In the genomic region with DNA sequence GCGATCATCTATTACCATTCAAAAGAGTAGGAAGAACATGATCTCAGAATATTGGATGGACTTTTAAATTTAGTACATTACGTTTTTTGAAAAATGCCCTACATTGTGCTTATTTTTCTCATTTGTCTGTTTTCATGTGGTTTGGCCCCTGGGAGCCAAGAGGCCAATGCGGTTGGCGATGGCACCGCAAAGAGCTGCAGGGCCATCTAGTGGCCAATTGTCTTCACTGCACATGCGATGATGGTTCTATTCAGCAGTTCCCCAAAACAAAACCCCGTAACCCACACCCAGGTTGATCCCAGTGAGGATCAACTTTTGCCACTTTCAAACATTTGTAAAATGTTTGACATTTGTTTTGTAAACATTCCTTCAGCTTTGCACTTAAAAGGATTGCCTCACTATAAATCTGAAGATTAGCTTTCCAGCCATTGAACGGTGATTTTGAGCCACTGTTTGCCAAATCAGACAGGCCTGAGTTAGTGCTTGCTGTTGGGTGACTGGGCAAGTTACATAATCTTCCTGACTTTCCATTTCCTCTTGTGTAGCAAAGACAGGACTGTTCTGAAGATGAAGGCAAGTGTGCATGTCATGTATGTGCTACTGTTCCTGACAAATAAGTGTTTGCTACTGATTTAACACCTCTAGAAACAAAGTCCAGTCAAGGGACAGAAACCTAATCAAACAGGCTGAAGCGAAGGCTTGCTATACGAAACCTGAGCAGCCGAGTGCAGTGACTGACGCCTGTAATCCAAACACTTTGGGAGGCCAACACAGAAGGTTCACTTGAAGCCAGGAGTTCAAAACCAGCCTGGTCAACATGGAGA, we compare ENCODE assay signal across 8 cellular contexts. TPM values are rescaled to one million over a fixed set of nuclear protein-coding genes. Genes with fewer than 3 reads are reported as not detected.
DNase-seq lines count a peak whose midpoint lies in the region; ATAC-seq and TF ChIP-seq lines count a peak whose summit lies in the region.

No MANE protein-coding gene starts in this region.

- peaks cover 7% of the 10 kb centered on the region for H3K4me1 Mint-ChIP-seq in activated naive CD8-positive, alpha-beta T cell treated with anti-CD3 and anti-CD28 coated beads for 36 hours

- no peak overlapping the region for H2AFZ ChIP-seq in SK-N-SH (ENCODE audit: low read depth)

- H3K36me3 Mint-ChIP-seq in activated naive CD8-positive, alpha-beta T cell treated with anti-CD3 and anti-CD28 coated beads for 36 hours: peaks cover 4% of the 10 kb centered on the region

- peak; percentile 87 for ATAC-seq in Right ventricle myocardium inferior
- no peak for ATAC-seq in HG03045 (IDR thresholded peaks at IDR 0.05; ENCODE audit: unreplicated experiment)

- no peaks in the 10 kb centered on the region for H3K27me3 Mint-ChIP-seq in activated naive CD8-positive, alpha-beta T cell treated with anti-CD3 and anti-CD28 coated beads for 36 hours

- H3K4me3 Mint-ChIP-seq in activated naive CD8-positive, alpha-beta T cell treated with anti-CD3 and anti-CD28 coated beads for 36 hours: no peak overlapping the region

- H3K4me2 ChIP-seq in SK-N-SH: no peak overlapping the region

- no peaks in the 10 kb centered on the region for H3K9me3 Mint-ChIP-seq in activated naive CD8-positive, alpha-beta T cell treated with anti-CD3 and anti-CD28 coated beads for 36 hours

- H3K9me2 ChIP-seq in SK-N-SH: no peaks in the 10 kb centered on the region

- no peaks in the 10 kb centered on the region for H3K4me1 ChIP-seq in SK-N-SH (ENCODE audit: control insufficient read depth in 1 of 2, insufficient read depth in 2 of 2, low read depth in 1 of 2, low read length in 1 of 2)
- peaks cover 0 to 18% (median 4%) of the 10 kb centered on the region in 4 donors for H3K4me1 ChIP-seq in tibial nerve

- no peaks in the 10 kb centered on the region for H3F3A ChIP-seq in SK-N-SH (replicated peaks; ENCODE audit: insufficient read depth)

- no peaks in the 10 kb centered on the region for H4K20me1 ChIP-seq in SK-N-SH (ENCODE audit: insufficient read depth)

- peak; percentile 98 for TF ChIP-seq RAD21 in SK-N-SH (IDR thresholded peaks at IDR 0.05; ENCODE audit: low read length)

- POLR2A ChIA-PET in SK-N-SH (lab: Yijun Ruan, JAX): interaction anchor here (1.0 kb wide), 1 partner anchor 29 kb away, joined by 5 read pairs; a partner anchor contains a TSS

- no peak overlapping the region for H3K27ac Mint-ChIP-seq in activated naive CD8-positive, alpha-beta T cell treated with anti-CD3 and anti-CD28 coated beads for 36 hours

- TF ChIP-seq EP300 in SK-N-SH (IDR thresholded peaks at IDR 0.05; ENCODE audit: borderline replicate concordance in 1 of 2, low read depth in 1 of 2, low read length in 1 of 2): no peak
- TF ChIP-seq EP300 in tibial nerve (IDR thresholded peaks at IDR 0.05): peak in 1 of 2 donors; percentile 57

- H3K9me3 ChIP-seq in SK-N-SH (no peaks in the 10 kb centered on the region), tibial nerve (no peaks in the 10 kb centered on the region)

- CTCF ChIA-PET in SK-N-SH (lab: Yijun Ruan, JAX): interaction anchor here (0.6 to 4.5 kb wide), 64 partner anchors 10 to 1107 kb away, joined by 3 to 97 read pairs (median 4); a partner anchor contains a TSS

- H3K27me3 ChIP-seq in SK-N-SH (ENCODE audit: insufficient read depth) (no peaks in the 10 kb centered on the region), tibial nerve (no peaks in the 10 kb centered on the region)

- H3K4me3 ChIP-seq in Jurkat, Clone E6-1 (ENCODE audit: low read length): no peak overlapping the region
- H3K4me3 ChIP-seq in SK-N-SH (ENCODE audit: low read depth in 2 of 2, low read length in 1 of 2) (peak overlapping the region in 1 of 2 experiments; percentile 31; a peak in 1 of 4 replicates), tibial nerve (no peak overlapping the region)

- no peaks in the 10 kb centered on the region for H3K79me2 ChIP-seq in SK-N-SH (ENCODE audit: insufficient read depth)

- TF ChIP-seq CTCF in SK-N-SH (IDR thresholded peaks at IDR 0.05) (peak; percentile 98), tibial nerve (IDR thresholded peaks at IDR 0.05) (peak; percentile 93 to 96 (median 96))

- H3K27ac ChIP-seq in SK-N-SH (ENCODE audit: low read depth in 2 of 2, low read length in 1 of 2) (no peak overlapping the region), tibial nerve (peak overlapping the region in 1 of 4 donors; percentile 44)

- no peaks in the 10 kb centered on the region for H3K36me3 ChIP-seq in SK-N-SH (replicated peaks in 1 of 2; ENCODE audit: control insufficient read depth in 1 of 2, insufficient read depth in 2 of 2, low read length in 1 of 2)
- H3K36me3 ChIP-seq in tibial nerve: peaks cover 0 to 5% (median 0%) of the 10 kb centered on the region in 3 donors

- intact Hi-C loops in Right ventricle myocardium inferior (cut with DNase I): loop anchor here (1.0 to 10.0 kb wide), 3 partner anchors 229 to 805 kb away; no protein-coding TSS in a partner anchor

- 38% methylated on average over 12 of the region's 12 CpGs for WGBS in SK-N-SH (ENCODE audit: low lambda C conversion rate)
- 41 to 42% methylated on average over 12 of the region's 12 CpGs for WGBS in tibial nerve, 2 donors

- peak; percentile 69 for DNase-seq in EL
- peak; percentile 78 for DNase-seq in Jurkat, Clone E6-1 (ENCODE audit: low read depth, low spot score)
- DNase-seq in SK-N-SH: peak; percentile 77
- peak; percentile 63 for DNase-seq in activated naive CD8-positive, alpha-beta T cell treated with anti-CD3 and anti-CD28 coated beads for 36 hours
- DNase-seq in Right ventricle myocardium inferior (ENCODE audit: missing footprints): peak; percentile 88
- peak; percentile 82 for DNase-seq in pons (ENCODE audit: low spot score)
- DNase-seq in tibial nerve (ENCODE audit: low spot score in 2 of 2): peak; percentile 77 to 91

- H3K9ac ChIP-seq in SK-N-SH: no peak overlapping the region

- TF ChIP-seq POLR2A in tibial nerve (IDR thresholded peaks at IDR 0.05): no peak

TF ChIP-seq in SK-N-SH, 30 proteins besides CTCF, POLR2A, EP300 and RAD21:
- no peak for TF ChIP-seq YY1 (IDR thresholded peaks at IDR 0.05; ENCODE audit: low read depth)
- TF ChIP-seq, protein P1, sequence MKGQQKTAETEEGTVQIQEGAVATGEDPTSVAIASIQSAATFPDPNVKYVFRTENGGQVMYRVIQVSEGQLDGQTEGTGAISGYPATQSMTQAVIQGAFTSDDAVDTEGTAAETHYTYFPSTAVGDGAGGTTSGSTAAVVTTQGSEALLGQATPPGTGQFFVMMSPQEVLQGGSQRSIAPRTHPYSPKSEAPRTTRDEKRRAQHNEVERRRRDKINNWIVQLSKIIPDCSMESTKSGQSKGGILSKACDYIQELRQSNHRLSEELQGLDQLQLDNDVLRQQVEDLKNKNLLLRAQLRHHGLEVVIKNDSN (IDR thresholded peaks at IDR 0.05; ENCODE audit: borderline replicate concordance, low read depth): no peak
- TF ChIP-seq MEF2A (IDR thresholded peaks at IDR 0.05; ENCODE audit: borderline replicate concordance, low read depth): no peak
- no peak for TF ChIP-seq TAF1 (IDR thresholded peaks at IDR 0.05; ENCODE audit: borderline replicate concordance, low read depth, low read length)
- TF ChIP-seq FOXJ3 (CRISPR knock-in tag; IDR thresholded peaks at IDR 0.05): no peak
- TF ChIP-seq MXI1 (IDR thresholded peaks at IDR 0.05; ENCODE audit: low read depth, low read length): no peak
- peak; percentile 95 for TF ChIP-seq SMC3 (IDR thresholded peaks at IDR 0.05; ENCODE audit: low read depth, low read length)
TF ChIP-seq in SK-N-SH: peak in this region for 1.

RNA-seq across cellular contexts. Expression of a gene that starts 29.2 kb away (rescaled TPM):
- 37.2 TPM for polyA plus RNA-seq in Jurkat, Clone E6-1 (2012; ENCODE audit: insufficient read depth, insufficient read length)
- 55.6 and 67.6 TPM in 2 replicates for polyA plus RNA-seq in SK-N-SH (2012; rRNA removed)
- 54.5 and 55.5 TPM in 2 replicates for polyA plus RNA-seq in SK-N-SH (2012; cell fraction: cytosol; rRNA removed)
- 59.8 and 81.9 TPM in 2 replicates for polyA plus RNA-seq in SK-N-SH (2012; cell fraction: nucleus; rRNA removed)
- 100 to 1,000 TPM; 111 TPM for total RNA-seq in activated naive CD8-positive, alpha-beta T cell treated with anti-CD3 and anti-CD28 coated beads for 36 hours
- total RNA-seq in Right ventricle myocardium inferior: 71.8 TPM
- 100 to 1,000 TPM in 3 of 4 donors, 10 to 100 TPM in 1; 65.6 to 113 (median 111) TPM for total RNA-seq in tibial nerve

RNA-seq across cellular contexts. Expression of a gene that starts 53.8 kb away (rescaled TPM):
- polyA plus RNA-seq in Jurkat, Clone E6-1 (2012; ENCODE audit: insufficient read depth, insufficient read length): 2.8 TPM
- polyA plus RNA-seq in SK-N-SH (2012; rRNA removed): 2.9 and 4.2 TPM in 2 replicates
- 3.2 and 3.9 TPM in 2 replicates for polyA plus RNA-seq in SK-N-SH (2012; cell fraction: cytosol; rRNA removed)
- polyA plus RNA-seq in SK-N-SH (2012; cell fraction: nucleus; rRNA removed): 4.7 and 4.8 TPM in 2 replicates
- 1 to 10 TPM; 2.2 to 2.4 TPM for total RNA-seq in activated naive CD8-positive, alpha-beta T cell treated with anti-CD3 and anti-CD28 coated beads for 36 hours
- total RNA-seq in Right ventricle myocardium inferior: 5.4 TPM
- 10 to 100 TPM; 18.0 to 37.9 (median 23.5) TPM for total RNA-seq in tibial nerve

RNA-seq across cellular contexts. Expression of a gene that starts 57.1 kb away (rescaled TPM):
- polyA plus RNA-seq in Jurkat, Clone E6-1 (2012; ENCODE audit: insufficient read depth, insufficient read length): 28.7 TPM
- 4.2 and 4.5 TPM in 2 replicates for polyA plus RNA-seq in SK-N-SH (2012; rRNA removed)
- polyA plus RNA-seq in SK-N-SH (2012; cell fraction: cytosol; rRNA removed): 6.3 and 7.3 TPM in 2 replicates
- polyA plus RNA-seq in SK-N-SH (2012; cell fraction: nucleus; rRNA removed): 3.4 and 4.6 TPM in 2 replicates
- total RNA-seq in activated naive CD8-positive, alpha-beta T cell treated with anti-CD3 and anti-CD28 coated beads for 36 hours: 10 to 100 TPM; 27.6 to 29.2 TPM
- total RNA-seq in Right ventricle myocardium inferior: 11.4 TPM
- 10 to 100 TPM; 16.7 to 22.4 (median 20.6) TPM for total RNA-seq in tibial nerve
